ENCODE assay signal across 8 cellular contexts in the genomic region with DNA sequence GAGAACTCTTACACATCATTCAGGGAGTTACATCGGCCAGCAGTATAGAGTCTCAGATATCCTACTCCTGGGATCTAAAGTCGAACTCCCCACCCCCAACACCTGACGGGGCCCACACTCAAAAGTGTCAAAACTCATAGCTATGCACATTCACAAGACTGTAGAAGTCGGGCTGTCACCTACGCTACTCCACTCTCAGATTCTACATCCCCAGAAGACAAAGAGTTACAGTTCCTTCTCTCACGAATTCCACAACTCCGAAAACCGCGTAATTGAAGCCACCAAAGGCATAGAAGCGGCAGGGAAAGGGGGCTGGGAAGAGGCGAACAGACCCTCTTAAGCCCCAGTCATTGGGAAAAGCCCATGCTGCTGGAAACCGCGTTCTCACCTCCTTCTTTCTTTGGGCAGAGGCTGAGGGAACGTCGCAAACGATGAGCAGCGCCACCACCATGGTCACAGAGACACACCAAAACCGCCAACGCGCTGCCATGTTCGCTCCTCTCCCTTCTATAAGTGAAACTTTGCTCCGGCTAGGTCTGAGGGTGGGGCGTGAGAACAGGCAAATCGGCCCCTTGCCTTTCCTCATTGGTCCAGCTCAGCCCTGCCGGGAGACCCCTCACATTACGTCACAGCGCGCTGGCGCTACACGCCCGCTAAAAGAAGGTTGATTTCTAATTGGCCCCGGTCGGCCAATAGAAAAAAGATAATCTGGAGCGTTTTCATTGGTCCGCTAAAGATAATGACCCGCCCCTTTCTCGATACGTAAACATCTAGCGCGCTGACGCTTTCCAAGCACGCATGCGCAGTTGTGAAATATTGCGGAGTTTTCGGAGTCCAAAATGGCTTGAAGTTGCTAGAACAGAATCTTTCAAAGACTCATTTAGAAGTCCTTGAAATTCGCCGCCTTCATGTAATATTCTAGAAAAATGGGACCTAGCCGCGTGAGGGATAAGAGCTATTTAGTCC. TPM values are rescaled to one million over a fixed set of nuclear protein-coding genes. Genes with fewer than 3 reads are reported as not detected.
DNase-seq lines count a peak whose midpoint lies in the region; ATAC-seq, FAIRE-seq and TF ChIP-seq lines count a peak whose summit lies in the region.

MAGT1 (minus strand) TSS at position 515 of the 966 bp plus-strand sequence; CDS start at position 490, 25 bp downstream.

- H3K4me3 ChIP-seq in GM12865 (ENCODE audit: low read depth, low read length) (peak within 1 kb of the TSS; percentile 94), pancreas (peak within 1 kb of the TSS; percentile 15 to 58 (median 41)), tibial artery (peak within 1 kb of the TSS; percentile 71 to 73)

- DNase-seq in GM12865 (ENCODE audit: low read depth) (peak; percentile 97), NCI-H1417 treated with DMSO at 0.1 percent for 48 hours (lab: John Stamatoyannopoulos, UW) (peak; percentile 94), SW480 (ENCODE audit: low spot score) (peak; percentile 97), Right ventricle myocardium superior (peak; percentile 94), pancreas (peak; percentile 81 to 93 (median 92)), tibial artery (peak; percentile 91 to 95)
- DNase-seq in activated naive CD8-positive, alpha-beta T cell treated with anti-CD3 and anti-CD28 coated beads, Interleukin-2, amount 50 U/mL, for 24 hours = peak; percentile 81

- peaks cover 7% of the 10 kb centered on the region for H3K36me3 Mint-ChIP-seq in activated naive CD8-positive, alpha-beta T cell treated with anti-CD3 and anti-CD28 coated beads, Interleukin-2, amount 50 U/mL, for 24 hours (ENCODE audit: low read depth)

- ATAC-seq in HG02763 (IDR thresholded peaks at IDR 0.05; ENCODE audit: unreplicated experiment) = peak; percentile 93
- peak; percentile 96 for ATAC-seq in activated naive CD8-positive, alpha-beta T cell treated with anti-CD3 and anti-CD28 coated beads, Interleukin-2, amount 50 U/mL, for 24 hours
- ATAC-seq in Right ventricle myocardium superior (ENCODE audit: poor library complexity) = peak; percentile 95
- ATAC-seq in pancreas = peak; percentile 89 to 95 (median 92)

- peak; percentile 98 for FAIRE-seq in pancreas (lab: Jason Lieb, UNC)

- no peaks in the 10 kb centered on the region for H3K27me3 Mint-ChIP-seq in activated naive CD8-positive, alpha-beta T cell treated with anti-CD3 and anti-CD28 coated beads, Interleukin-2, amount 50 U/mL, for 24 hours

- peak within 1 kb of the TSS; percentile 94 for H3K27ac Mint-ChIP-seq in activated naive CD8-positive, alpha-beta T cell treated with anti-CD3 and anti-CD28 coated beads, Interleukin-2, amount 50 U/mL, for 24 hours

- H3K4me3 Mint-ChIP-seq in activated naive CD8-positive, alpha-beta T cell treated with anti-CD3 and anti-CD28 coated beads, Interleukin-2, amount 50 U/mL, for 24 hours = peak within 1 kb of the TSS; percentile 97

- intact Hi-C loops in Right ventricle myocardium superior (cut with DNase I) = no loop called here
- intact Hi-C loops in pancreas (cut with DNase I) = no loop called here
- intact Hi-C loops in tibial artery (cut with DNase I; ENCODE audit: low total_unique reads) = no loop called here

- no peak for TF ChIP-seq CTCF in GM12865 (IDR thresholded peaks at IDR 0.05; ENCODE audit: insufficient read depth, low read depth, low read length, missing control alignments)
- TF ChIP-seq CTCF in pancreas (IDR thresholded peaks at IDR 0.05) = no peak
- TF ChIP-seq CTCF in tibial artery (IDR thresholded peaks at IDR 0.05) = no peak

- H3K36me3 ChIP-seq in pancreas (no peaks in the 10 kb centered on the region), tibial artery (no peaks in the 10 kb centered on the region)

- no peaks in the 10 kb centered on the region for H3K9me3 Mint-ChIP-seq in activated naive CD8-positive, alpha-beta T cell treated with anti-CD3 and anti-CD28 coated beads, Interleukin-2, amount 50 U/mL, for 24 hours

- 0 to 31% methylated on average over 49 of the region's 49 CpGs for WGBS in pancreas, 2 donors

- H3K4me1 Mint-ChIP-seq in activated naive CD8-positive, alpha-beta T cell treated with anti-CD3 and anti-CD28 coated beads, Interleukin-2, amount 50 U/mL, for 24 hours = peaks cover 34% of the 10 kb centered on the region

- no peaks in the 10 kb centered on the region for H3K27me3 ChIP-seq in pancreas
- H3K27me3 ChIP-seq in tibial artery = no peaks in the 10 kb centered on the region

- peaks cover 0 to 4% (median 0%) of the 10 kb centered on the region in 3 donors for H3K4me1 ChIP-seq in pancreas
- peaks cover 0 to 29% (median 0%) of the 10 kb centered on the region in 4 donors for H3K4me1 ChIP-seq in tibial artery

- H3K27ac ChIP-seq in pancreas (peak within 1 kb of the TSS; percentile 76 to 95 (median 87)), tibial artery (peak within 1 kb of the TSS; percentile 88 to 96)

- H3K9me3 ChIP-seq in pancreas (no peaks in the 10 kb centered on the region), tibial artery (no peaks in the 10 kb centered on the region)

RNA-seq across cellular contexts. Expression of gene MAGT1, which starts in this region (rescaled TPM):
- total RNA-seq in Right ventricle myocardium superior (50.4 TPM), pancreas (10 to 100 TPM; 26.1 to 51.3 (median 40.0) TPM)
- 10 to 100 TPM in 1 of 2 donors, 1 to 10 TPM in 1; 7.4 to 17.4 TPM for polyA plus RNA-seq in pancreas

Comparison
In these comparisons a context has a peak if more than half of its experiments do, and no peak if none do; other contexts are left out.
1. Peak in every context shown above with its lines: DNase-seq, ATAC-seq, H3K4me3 ChIP-seq and H3K27ac ChIP-seq.
2. H3K4me3 ChIP-seq: peak in every context shown above with its lines; median percentile 94 in GM12865; 72 in tibial artery; 41 in pancreas.